8 cellular contexts compared by ENCODE assay signal in genomic region chr3:13894812-13895154, GRCh38. TPM values are rescaled to one million over a fixed set of nuclear protein-coding genes. Genes with fewer than 3 reads are reported as not detected.
A peak's percentile ranks its signal among the peaks of the same experiment; 100 is the strongest.
DNase-seq lines count a peak whose midpoint lies in the region; ATAC-seq, FAIRE-seq and TF ChIP-seq lines count a peak whose summit lies in the region.

No MANE protein-coding gene starts in this region.

- TF ChIP-seq EP300 in K562 (IDR thresholded peaks at IDR 0.05; ENCODE audit: low read length), result no peak
- TF ChIP-seq EP300 in tibial nerve (IDR thresholded peaks at IDR 0.05), result no peak

- DNase-seq in activated T-cell treated with anti-CD3 and anti-CD28 coated beads, Interleukin-2, amount 50 U/mL, for 4 hours, result no peak
- no peak for DNase-seq in activated T-cell treated with anti-CD3 and anti-CD28 coated beads, Interleukin-2, amount 50 U/mL, for 1 hour
- DNase-seq in K562 (ENCODE audit: extremely low read depth in 1 of 4, low spot score in 3 of 4) (no peak), mesenchymal stem cell (no peak), tibial nerve (ENCODE audit: low spot score in 2 of 2) (no peak), DMS153 (lab: John Stamatoyannopoulos, UW) (no peak), cerebellar nuclear complex (lab: John Stamatoyannopoulos, UW) (no peak)

- H3K4me2 ChIP-seq in K562 (ENCODE audit: insufficient read depth, low read length) (peak overlapping the region; percentile 84; the same call in 1 of the 2 replicates), mesenchymal stem cell (ENCODE audit: low read length, poor library complexity, severe bottlenecking) (peak overlapping the region; percentile 71)

- peaks cover 11% of the 10 kb centered on the region for H3K9me3 Mint-ChIP-seq in activated T-cell treated with anti-CD3 and anti-CD28 coated beads, Interleukin-2, amount 50 U/mL, for 4 hours

- no peak for FAIRE-seq in K562 (lab: Jason Lieb, UNC)

- H3K79me1 ChIP-seq in mesenchymal stem cell (replicated peaks; ENCODE audit: low read length, poor library complexity, severe bottlenecking), result no peaks in the 10 kb centered on the region

- BruUV-seq in K562 (replicated peaks; lab: Mats Ljungman, UMichigan), result no TSS peak

- H3K27me3 ChIP-seq in K562 (ENCODE audit: control insufficient read depth in 2 of 2, insufficient read depth in 2 of 2, low read length in 2 of 2) (peaks cover 0 to 7% of the 10 kb centered on the region in 2 experiments; a peak in 3 of 5 replicates), mesenchymal stem cell (ENCODE audit: control insufficient read depth in 1 of 2, insufficient read depth in 1 of 2, low read length in 2 of 2) (peaks cover 17 to 30% of the 10 kb centered on the region in 2 experiments), tibial nerve (no peaks in the 10 kb centered on the region)

- no peak overlapping the region for H2BK120ac ChIP-seq in mesenchymal stem cell (ENCODE audit: low read depth, low read length)

- no peak for TF ChIP-seq CTCF in K562 (IDR thresholded peaks at IDR 0.05 in 2 of 3, conservative IDR thresholded peaks at IDR 0.05 in 1 of 3; ENCODE audit: insufficient read depth in 2 of 3, low read depth in 1 of 3, low read length in 3 of 3)
- TF ChIP-seq CTCF in tibial nerve (IDR thresholded peaks at IDR 0.05), result no peak

- no peak overlapping the region for H4K91ac ChIP-seq in mesenchymal stem cell (ENCODE audit: low read length)

- peak overlapping the region in 1 of 2 experiments; percentile 79; a peak in 2 of 4 replicates for H3K9ac ChIP-seq in K562 (ENCODE audit: insufficient read depth in 1 of 2, low read depth in 2 of 2, low read length in 2 of 2)
- peak overlapping the region; percentile 95 for H3K9ac ChIP-seq in mesenchymal stem cell (ENCODE audit: low read length)

- WGBS in K562 (ENCODE audit: insufficient coverage, low coverage, missing lambda C conversion rate), result 83% methylated on average over 20 of the region's 20 CpGs
- WGBS in mesenchymal stem cell, result 45% methylated on average over 20 of the region's 20 CpGs
- 35 to 36% methylated on average over 8 to 19 of the region's 20 CpGs for WGBS in tibial nerve, 2 donors

- no peak for TF ChIP-seq POLR2A in K562 (conservative IDR thresholded peaks at IDR 0.05)
- no peak for TF ChIP-seq POLR2A in tibial nerve (IDR thresholded peaks at IDR 0.05)

- H3K9me3 ChIP-seq in K562 (replicated peaks; ENCODE audit: control insufficient read depth, insufficient read depth, low read depth, low read length), result no peaks in the 10 kb centered on the region
- H3K9me3 ChIP-seq in mesenchymal stem cell (ENCODE audit: control insufficient read depth, low read length), result peaks cover 20% of the 10 kb centered on the region
- no peaks in the 10 kb centered on the region for H3K9me3 ChIP-seq in tibial nerve

- H2BK12ac ChIP-seq in mesenchymal stem cell (ENCODE audit: low read length in 2 of 2), result no peak overlapping the region

- H4K20me1 ChIP-seq in K562 (replicated peaks; ENCODE audit: control insufficient read depth, insufficient read depth, low read length), result no peaks in the 10 kb centered on the region

- H2BK5ac ChIP-seq in mesenchymal stem cell (ENCODE audit: low read depth, low read length, poor library complexity, severe bottlenecking), result no peak overlapping the region

- no peak overlapping the region for H3K14ac ChIP-seq in mesenchymal stem cell (ENCODE audit: low read length in 2 of 2)

- H3K27me3 Mint-ChIP-seq in activated T-cell treated with anti-CD3 and anti-CD28 coated beads, Interleukin-2, amount 50 U/mL, for 4 hours (ENCODE audit: low read depth), result no peaks in the 10 kb centered on the region

- H2BK15ac ChIP-seq in mesenchymal stem cell (ENCODE audit: low read depth, poor library complexity, severe bottlenecking), result no peak overlapping the region

- H3K4me1 ChIP-seq in K562 (replicated peaks in 1 of 2; ENCODE audit: control insufficient read depth in 2 of 2, insufficient read depth in 2 of 2, low read length in 2 of 2) (peaks cover 22 to 28% of the 10 kb centered on the region in 2 experiments), mesenchymal stem cell (ENCODE audit: control insufficient read depth, insufficient read depth, low read depth, low read length) (peaks cover 7% of the 10 kb centered on the region), tibial nerve (peaks cover 0 to 21% (median 7%) of the 10 kb centered on the region in 4 donors)

- H3K79me2 ChIP-seq in K562 (ENCODE audit: control insufficient read depth, insufficient read depth, low read length), result no peaks in the 10 kb centered on the region

- in situ Hi-C loops in K562 (cut with MboI), result loop anchor here (5.0 kb wide), 1 partner anchor 228 kb away; the partner anchor contains the start of gene CHCHD4

- H3K4me3 ChIP-seq in K562 (no peak overlapping the region), mesenchymal stem cell (ENCODE audit: insufficient read depth in 1 of 2, low read depth in 1 of 2, low read length in 2 of 2) (peak overlapping the region; percentile 47 to 82), tibial nerve (peak overlapping the region; percentile 35 to 68 (median 58))

- no peak overlapping the region for H2AK5ac ChIP-seq in mesenchymal stem cell (ENCODE audit: low read length, severe bottlenecking)

- H2AFZ ChIP-seq in K562 (ENCODE audit: low read depth, low read length) (peak overlapping the region; percentile 88), mesenchymal stem cell (ENCODE audit: low read depth, low read length) (no peak overlapping the region)

- H3K9me1 ChIP-seq in K562 (ENCODE audit: control insufficient read depth, insufficient read depth, low read length), result no peaks in the 10 kb centered on the region

- H3K4ac ChIP-seq in mesenchymal stem cell (ENCODE audit: low read depth in 1 of 2, low read length in 2 of 2), result no peak overlapping the region

- no peaks in the 10 kb centered on the region for H3K36me3 ChIP-seq in K562 (ENCODE audit: control insufficient read depth, insufficient read depth, low read length)
- H3K36me3 ChIP-seq in mesenchymal stem cell (ENCODE audit: control insufficient read depth in 1 of 2, insufficient read depth in 2 of 2, low read depth in 1 of 2, low read length in 2 of 2), result no peaks in the 10 kb centered on the region
- H3K36me3 ChIP-seq in tibial nerve, result no peaks in the 10 kb centered on the region

- CTCF ChIA-PET in K562 (lab: Yijun Ruan, JAX; ENCODE audit: low intra/inter-chr PET ratio), result interaction anchor here (0.6 kb wide), 1 partner anchor 239 kb away, joined by 4 read pairs; no protein-coding TSS in a partner anchor

- no peak overlapping the region for H3K23ac ChIP-seq in mesenchymal stem cell (ENCODE audit: low read length in 2 of 2)

- POLR2A ChIA-PET in K562 (lab: Yijun Ruan, JAX), result interaction anchor here (0.7 kb wide), 2 partner anchors 39 to 215 kb away, joined by 3 to 4 read pairs; no protein-coding TSS in a partner anchor

- H3K4me3 Mint-ChIP-seq in activated T-cell treated with anti-CD3 and anti-CD28 coated beads, Interleukin-2, amount 50 U/mL, for 4 hours, result peak overlapping the region; percentile 87

- TF ChIP-seq RAD21 in K562 (CRISPR knock-in tag; conservative IDR thresholded peaks at IDR 0.05 in 1 of 2, IDR thresholded peaks at IDR 0.05 in 1 of 2), result no peak

- peaks cover 38% of the 10 kb centered on the region for H3K4me1 Mint-ChIP-seq in activated T-cell treated with anti-CD3 and anti-CD28 coated beads, Interleukin-2, amount 50 U/mL, for 4 hours (ENCODE audit: low read depth)

- peaks cover 10% of the 10 kb centered on the region for H3K36me3 Mint-ChIP-seq in activated T-cell treated with anti-CD3 and anti-CD28 coated beads, Interleukin-2, amount 50 U/mL, for 4 hours (ENCODE audit: insufficient read depth)

- H3K27ac ChIP-seq in K562 (ENCODE audit: extremely low read depth, low read depth, low read length) (no peak overlapping the region), mesenchymal stem cell (ENCODE audit: low read length, poor library complexity, severe bottlenecking) (no peak overlapping the region), tibial nerve (peak overlapping the region in 1 of 4 donors; percentile 84)

- intact Hi-C loops in K562 (cut with micrococcal nuclease), result loop anchor here (5.0 to 10.0 kb wide), 8 partner anchors 283 to 1028 kb away; partner anchors contain the start of genes LSM3 and XPC

- no peak overlapping the region for H4K8ac ChIP-seq in mesenchymal stem cell (ENCODE audit: low read length)

- ATAC-seq in activated T-cell treated with anti-CD3 and anti-CD28 coated beads, Interleukin-2, amount 50 U/mL, for 4 hours, result no peak
- ATAC-seq in K562 (no peak), GM21360 (IDR thresholded peaks at IDR 0.05; ENCODE audit: unreplicated experiment) (no peak)

- no peak overlapping the region for H3K18ac ChIP-seq in mesenchymal stem cell (ENCODE audit: low read depth in 1 of 2, low read length in 2 of 2)

RNA-seq across cellular contexts. Expression of gene WNT7A, which starts 14.9 kb away (rescaled TPM):
- total RNA-seq in activated T-cell treated with anti-CD3 and anti-CD28 coated beads, Interleukin-2, amount 50 U/mL, for 4 hours, result under 1 TPM; 0.08 to 0.24 (median 0.10) TPM
- not detected in 2 replicates for total RNA-seq in K562 (2011; cell fraction: chromatin; rRNA removed; ENCODE audit: low replicate concordance)
- not detected in 2 replicates for total RNA-seq in K562 (2011; cell fraction: nucleolus; rRNA removed)
- total RNA-seq in K562 (2011; cell fraction: nucleoplasm; rRNA removed), result not detected in 2 replicates
- total RNA-seq in K562 (2014; rRNA removed) (not detected in 2 replicates), K562 (2014; rRNA removed; fragmentation: Illumina TruSeq; extraction: Trizol) (not detected in 2 replicates), K562 (2015; rRNA removed; fragmentation: Illumina TruSeq; extraction: Trizol) (not detected in 2 replicates), K562 (2021) (not detected in 2 replicates), tibial nerve (under 1 TPM in 1 of 4 donors, not detected in 3; 0.21 TPM)
- polyA plus RNA-seq in K562 (2011; rRNA removed) (0.03 TPM in 1 of 2 replicates, not detected in the other), K562 (2014; fragmentation: Illumina TruSeq; extraction: Trizol) (not detected in 2 replicates), K562 (2014; fragmentation: Nextera tagmentation; extraction: Ambion mirVana) (not detected), K562 (2014; rRNA removed) (not detected in 2 replicates)
- 0.07 TPM in 1 of 2 replicates, not detected in the other for polyA plus RNA-seq in K562 (2011; cell fraction: cytosol; rRNA removed)
- not detected in 2 replicates for polyA plus RNA-seq in K562 (2011; cell fraction: nucleus; rRNA removed)
- 0.05 TPM in 1 of 2 replicates, not detected in the other for polyA plus RNA-seq in K562 (2012)
- polyA minus RNA-seq in K562 (2011; rRNA and poly(A)+ RNA removed), result not detected in 2 replicates
- polyA minus RNA-seq in K562 (2011; cell fraction: cytosol; rRNA and poly(A)+ RNA removed), result not detected in 2 replicates
- not detected in 2 replicates for polyA minus RNA-seq in K562 (2011; cell fraction: nucleus; rRNA and poly(A)+ RNA removed)
- polyA plus RNA-seq in mesenchymal stem cell (2013, experiment 1 of 2), result not detected
- polyA plus RNA-seq in mesenchymal stem cell (2013, experiment 2 of 2), result not detected
